ENCODE assay signal across 21 cellular contexts in genomic region chr21:46491553-46491952, GRCh38. TPM values are rescaled to one million over a fixed set of nuclear protein-coding genes. Genes with fewer than 3 reads are reported as not detected.
DNase-seq lines count a peak whose midpoint lies in the region; ATAC-seq and TF ChIP-seq lines count a peak whose summit lies in the region.
"Had no signal": no experiment of that assay in that cellular context is flagged by ENCODE, and none has a peak within 500 bp of the region (broad histone marks: within the 10 kb centered on the region; RNA-seq: fewer than 3 reads in every experiment).

No MANE protein-coding gene starts in this region.

- peaks cover 22 to 42% of the 10 kb centered on the region in 2 experiments for H3K79me1 ChIP-seq in IMR-90 (ENCODE audit: low read depth in 1 of 2, low read length in 2 of 2)

- CTCF ChIA-PET in CD8-positive, alpha-beta T cell (lab: Charles Lee): interaction anchor here (2.2 kb wide), 1 partner anchor 8 kb away, joined by 7 read pairs; no protein-coding TSS in a partner anchor
- CTCF ChIA-PET in IMR-90 (lab: Yijun Ruan, JAX): no interaction called here

- H3K4ac ChIP-seq in IMR-90 (ENCODE audit: low read depth, low read length): no peak overlapping the region

- H2BK5ac ChIP-seq in IMR-90 (ENCODE audit: low read depth, low read length, poor library complexity, severe bottlenecking): no peak overlapping the region

- peak overlapping the region; percentile 48 for H3K27ac Mint-ChIP-seq in activated T-cell treated with anti-CD3 and anti-CD28 coated beads, Interleukin-2, amount 50 U/mL, for 24 hours
- peak overlapping the region; percentile 47 for H3K27ac Mint-ChIP-seq in CD8-positive, alpha-beta T cell
- peak overlapping the region in 8 of 10 donors; percentile 6 to 56 (median 32) for H3K27ac Mint-ChIP-seq in naive thymus-derived CD8-positive, alpha-beta T cell
- H3K27ac Mint-ChIP-seq: B cell, HFFc6 had no signal

- TF ChIP-seq RAD21 in IMR-90 (IDR thresholded peaks at IDR 0.05; ENCODE audit: low read length): no peak

- no peak overlapping the region for H3K4me3 Mint-ChIP-seq in activated T-cell treated with anti-CD3 and anti-CD28 coated beads, Interleukin-2, amount 50 U/mL, for 24 hours
- no peak overlapping the region for H3K4me3 Mint-ChIP-seq in CD8-positive, alpha-beta T cell
- H3K4me3 Mint-ChIP-seq in naive thymus-derived CD8-positive, alpha-beta T cell: no peak overlapping the region
- H3K4me3 Mint-ChIP-seq: B cell; CD4-positive, CD25-positive, alpha-beta regulatory T cell; HFFc6 had no signal

- no peaks in the 10 kb centered on the region for H3K27me3 ChIP-seq in CD8-positive, alpha-beta T cell (ENCODE audit: insufficient read depth, low read length)
- H3K27me3 ChIP-seq in IMR-90 (ENCODE audit: control insufficient read depth, insufficient read depth, low read length): no peaks in the 10 kb centered on the region
- H3K27me3 ChIP-seq: BLaER1 had no signal

- no peak overlapping the region for H2BK120ac ChIP-seq in IMR-90 (ENCODE audit: low read depth, low read length)

- no peak overlapping the region for H2AK5ac ChIP-seq in IMR-90 (ENCODE audit: low read depth, low read length)

- H4K8ac ChIP-seq in IMR-90 (ENCODE audit: low read depth in 2 of 2, low read length in 2 of 2): no peak overlapping the region

- intact Hi-C loops in CD8-positive, alpha-beta T cell (cut with DNase I, micrococcal nuclease): no loop called here
- intact Hi-C loops in IMR-90 (cut with micrococcal nuclease): no loop called here

- BruUV-seq in IMR-90 (replicated peaks; lab: Mats Ljungman, UMichigan): no TSS peak

- H3K56ac ChIP-seq in IMR-90 (ENCODE audit: extremely low read depth, insufficient read depth, low read length): no peak overlapping the region

- H3K9me3 Mint-ChIP-seq in activated T-cell treated with anti-CD3 and anti-CD28 coated beads, Interleukin-2, amount 50 U/mL, for 24 hours: no peaks in the 10 kb centered on the region
- no peaks in the 10 kb centered on the region for H3K9me3 Mint-ChIP-seq in CD8-positive, alpha-beta T cell
- peaks cover 0 to 6% (median 0%) of the 10 kb centered on the region in 9 donors for H3K9me3 Mint-ChIP-seq in naive thymus-derived CD8-positive, alpha-beta T cell
- H3K9me3 Mint-ChIP-seq: HFFc6 had no signal

- peaks cover 11% of the 10 kb centered on the region for H3K4me1 Mint-ChIP-seq in activated T-cell treated with anti-CD3 and anti-CD28 coated beads, Interleukin-2, amount 50 U/mL, for 24 hours (ENCODE audit: low read depth)
- peaks cover 10% of the 10 kb centered on the region for H3K4me1 Mint-ChIP-seq in CD8-positive, alpha-beta T cell (ENCODE audit: low read depth)
- H3K4me1 Mint-ChIP-seq in naive thymus-derived CD8-positive, alpha-beta T cell: peaks cover 13 to 70% (median 41%) of the 10 kb centered on the region in 4 donors
- H3K4me1 Mint-ChIP-seq: B cell had no signal

- no peak for TF ChIP-seq CTCF in CD8-positive, alpha-beta T cell (IDR thresholded peaks at IDR 0.05)
- TF ChIP-seq CTCF in IMR-90 (conservative IDR thresholded peaks at IDR 0.05; ENCODE audit: low read depth, low read length): no peak

- TF ChIP-seq POLR2A in IMR-90 (IDR thresholded peaks at IDR 0.05; ENCODE audit: low read depth, low read length): no peak

- peaks cover 37% of the 10 kb centered on the region for H3K36me3 ChIP-seq in CD8-positive, alpha-beta T cell (ENCODE audit: insufficient read depth, low read length)
- peaks cover 12% of the 10 kb centered on the region for H3K36me3 ChIP-seq in IMR-90 (ENCODE audit: control insufficient read depth, insufficient read depth, low read length)

- no peak overlapping the region for H3K4me3 ChIP-seq in CD8-positive, alpha-beta T cell (ENCODE audit: low read depth, low read length)
- H3K4me3 ChIP-seq in IMR-90 (ENCODE audit: insufficient read depth, low read depth, low read length): no peak overlapping the region
- H3K4me3 ChIP-seq: BLaER1 had no signal

- POLR2A ChIA-PET in CD8-positive, alpha-beta T cell (lab: Charles Lee): interaction anchor here (0.7 kb wide), 1 partner anchor 126 kb away, joined by 3 read pairs; no protein-coding TSS in a partner anchor
- POLR2A ChIA-PET in IMR-90 (lab: Charles Lee; ENCODE audit: unreplicated experiment): no interaction called here
- POLR2A ChIA-PET in naive thymus-derived CD8-positive, alpha-beta T cell (lab: Charles Lee): interaction anchor here (0.6 kb wide), 1 partner anchor 37 kb away, joined by 4 read pairs; no protein-coding TSS in a partner anchor

- H3K27me3 Mint-ChIP-seq in activated T-cell treated with anti-CD3 and anti-CD28 coated beads, Interleukin-2, amount 50 U/mL, for 24 hours: no peaks in the 10 kb centered on the region
- no peaks in the 10 kb centered on the region for H3K27me3 Mint-ChIP-seq in CD8-positive, alpha-beta T cell (ENCODE audit: low read depth)
- no peaks in the 10 kb centered on the region for H3K27me3 Mint-ChIP-seq in naive thymus-derived CD8-positive, alpha-beta T cell
- H3K27me3 Mint-ChIP-seq: B cell; CD4-positive, CD25-positive, alpha-beta regulatory T cell had no signal

- no peak overlapping the region for H3K14ac ChIP-seq in IMR-90 (replicated peaks; ENCODE audit: low read depth, low read length)

- H3K36me3 Mint-ChIP-seq in activated T-cell treated with anti-CD3 and anti-CD28 coated beads, Interleukin-2, amount 50 U/mL, for 24 hours (ENCODE audit: low read depth): peaks cover 83% of the 10 kb centered on the region
- H3K36me3 Mint-ChIP-seq in CD8-positive, alpha-beta T cell: peaks cover 82% of the 10 kb centered on the region
- H3K36me3 Mint-ChIP-seq in naive thymus-derived CD8-positive, alpha-beta T cell: peaks cover 23 to 81% (median 42%) of the 10 kb centered on the region in 3 donors

- H2AFZ ChIP-seq in IMR-90 (replicated peaks; ENCODE audit: low read length, poor library complexity): no peak overlapping the region

- in situ Hi-C loops in IMR-90 (cut with MboI; ENCODE audit: low sequenced_read_pairs): no loop called here

- H3K4me1 ChIP-seq in CD8-positive, alpha-beta T cell (ENCODE audit: insufficient read depth, low read length): peaks cover 3% of the 10 kb centered on the region
- H3K4me1 ChIP-seq in IMR-90 (ENCODE audit: control insufficient read depth, insufficient read depth, low read length): no peaks in the 10 kb centered on the region
- H3K4me1 ChIP-seq: BLaER1 had no signal

- no peak overlapping the region for H3K27ac ChIP-seq in CD8-positive, alpha-beta T cell (ENCODE audit: low read depth, low read length)
- no peak overlapping the region for H3K27ac ChIP-seq in IMR-90 (ENCODE audit: insufficient read depth, low read length)
- H3K27ac ChIP-seq: 22Rv1, BLaER1, C4-2B had no signal

- H3K9me1 ChIP-seq in IMR-90 (ENCODE audit: insufficient read depth, low read length): peaks cover 5% of the 10 kb centered on the region; the same call in 1 of the 2 replicates

- no peak overlapping the region for H2BK15ac ChIP-seq in IMR-90 (ENCODE audit: low read depth, low read length)

- no peak for ATAC-seq in CD8-positive, alpha-beta T cell
- ATAC-seq in IMR-90 (ENCODE audit: low read depth): no peak
- no peak for ATAC-seq in naive thymus-derived CD8-positive, alpha-beta T cell

- H2AK9ac ChIP-seq in IMR-90 (replicated peaks; ENCODE audit: low read depth, low read length, poor library complexity): peak overlapping the region; percentile 66

- H3K23ac ChIP-seq in IMR-90 (ENCODE audit: low read depth, low read length): no peak overlapping the region

- H3K4me2 ChIP-seq in IMR-90 (ENCODE audit: low read depth, low read length): no peak overlapping the region
- H3K4me2 ChIP-seq: BLaER1 had no signal

- dilution Hi-C loops in IMR-90 (cut with HindIII; ENCODE audit: low sequenced_read_pairs, unreplicated experiment): no loop called here

- no peak overlapping the region for H4K5ac ChIP-seq in IMR-90 (ENCODE audit: low read depth, low read length)

- no CpG with 5 or more reads among the region's 3 CpGs for WGBS in IMR-90 (ENCODE audit: extremely low coverage in 2 of 2, insufficient read length in 1 of 2), 2 experiments

- H3K9ac ChIP-seq in IMR-90 (ENCODE audit: low read depth, low read length): no peak overlapping the region
- H3K9ac ChIP-seq: BLaER1 had no signal

- DNase-seq in activated T-cell treated with anti-CD3 and anti-CD28 coated beads, Interleukin-2, amount 50 U/mL, for 24 hours: no peak
- DNase-seq in activated T-cell treated with anti-CD3 and anti-CD28 coated beads, Interleukin-2, amount 50 U/mL, for 1 hour: no peak
- DNase-seq in CD8-positive, alpha-beta T cell: no peak
- DNase-seq in IMR-90: no peak
- no peak for DNase-seq in naive thymus-derived CD8-positive, alpha-beta T cell
- DNase-seq in mucosa of gallbladder (ENCODE audit: low spot score): no peak
- DNase-seq in activated CD8-positive, alpha-beta memory T cell treated with anti-CD3 and anti-CD28 coated beads for 24 hours: no peak
- no peak for DNase-seq in islet precursor cell
- DNase-seq: Calu3; CD4-positive, CD25-positive, alpha-beta regulatory T cell; COR-L47; DMS53; DMS79 treated with DMSO at 0.1 percent for 48 hours; GF-D8; H7; HCEC 1CT; HFFc6 had no signal

- H3K9me3 ChIP-seq in CD8-positive, alpha-beta T cell (ENCODE audit: low read length): no peaks in the 10 kb centered on the region
- H3K9me3 ChIP-seq in IMR-90 (ENCODE audit: control insufficient read depth, insufficient read depth, low read length): no peaks in the 10 kb centered on the region; the same call in 1 of the 2 replicates

- H4K91ac ChIP-seq in IMR-90 (ENCODE audit: insufficient read depth, low read depth, low read length): no peak overlapping the region

- no peak overlapping the region for H3K18ac ChIP-seq in IMR-90 (ENCODE audit: low read depth, low read length)

- H2BK20ac ChIP-seq in IMR-90 (ENCODE audit: low read depth, low read length): no peak overlapping the region

- no peaks in the 10 kb centered on the region for H4K20me1 ChIP-seq in IMR-90 (ENCODE audit: insufficient read depth, low read length)

TF ChIP-seq in IMR-90, 13 proteins besides CTCF, POLR2A, EP300 and RAD21 (continues in another document):
- TF ChIP-seq FOS (IDR thresholded peaks at IDR 0.05; ENCODE audit: low read depth, low read length) (no peak), CEBPB (IDR thresholded peaks at IDR 0.05; ENCODE audit: low read depth, low read length) (no peak), SMC3 (IDR thresholded peaks at IDR 0.05; ENCODE audit: low read depth, low read length) (no peak)

RNA-seq across cellular contexts. Expression of gene DIP2A, which starts 32.9 kb away (rescaled TPM):
- total RNA-seq in CD8-positive, alpha-beta T cell: 10 to 100 TPM; 59.5 to 62.3 TPM
- total RNA-seq in IMR-90 (2012; rRNA removed) (17.9 and 19.4 TPM in 2 replicates), mucosa of gallbladder (42.5 TPM)
- polyA plus RNA-seq in IMR-90 (2012; rRNA removed): 22.7 and 24.3 TPM in 2 replicates
- polyA plus RNA-seq in IMR-90 (2012; cell fraction: cytosol; rRNA removed): 10.6 and 14.5 TPM in 2 replicates
- polyA plus RNA-seq in IMR-90 (2012; cell fraction: nucleus; rRNA removed; ENCODE audit: low replicate concordance): 83.5 and 90.7 TPM in 2 replicates
- total RNA-seq in naive thymus-derived CD8-positive, alpha-beta T cell: 100 to 1,000 TPM; 158 to 163 TPM
- 10 to 100 TPM; 26.8 to 33.6 (median 28.6) TPM for polyA plus RNA-seq in naive thymus-derived CD8-positive, alpha-beta T cell
